27 cellular contexts compared by ENCODE assay signal in the genomic region with DNA sequence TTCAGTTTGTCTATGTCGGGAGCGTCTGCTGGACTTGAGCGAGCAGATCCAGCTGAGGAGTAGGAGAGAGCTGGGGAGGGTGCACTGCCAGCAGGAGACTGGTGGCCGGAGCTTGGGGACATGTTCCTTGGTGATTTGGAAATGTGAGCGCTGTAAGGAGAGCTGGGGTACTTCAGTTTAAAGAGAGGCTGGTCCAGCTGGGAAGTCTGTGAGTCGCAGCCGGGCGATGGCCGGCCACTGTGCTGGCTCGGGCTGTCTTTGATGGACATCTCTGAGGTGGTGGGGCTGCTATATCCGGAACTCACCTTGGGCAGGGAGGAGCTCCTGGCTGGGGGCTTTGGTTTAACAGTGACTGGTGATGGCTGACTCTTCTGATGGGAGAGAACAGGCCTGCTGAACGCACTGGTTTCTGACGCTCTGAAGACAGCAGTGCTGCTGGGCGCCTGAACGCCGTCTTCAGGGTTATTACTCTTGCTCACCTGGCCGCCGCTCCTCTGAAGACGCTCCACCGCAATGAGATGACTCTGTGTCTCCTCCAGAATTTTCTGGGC.
"Had no signal": no experiment of that assay in that cellular context is flagged by ENCODE, and none has a peak within 500 bp of the region (broad histone marks: within the 10 kb centered on the region; RNA-seq: fewer than 3 reads in every experiment).

No MANE protein-coding gene starts in this region.

- H3K27me3 Mint-ChIP-seq: activated CD4-positive, alpha-beta T cell treated with anti-CD3 and anti-CD28 coated beads, Interleukin-2, amount 10 ng/mL, durations not matched to agents 24 days and 14 days; activated CD8-positive, alpha-beta T cell treated with anti-CD3 and anti-CD28 coated beads for 36 hours; activated naive CD8-positive, alpha-beta T cell; activated T-helper 17 cell treated with anti-CD3 and anti-CD28 coated beads, Interleukin-2, amount 50 U/mL, for 72 hours; progenitor cell of endocrine pancreas; stimulated activated naive CD8-positive, alpha-beta T cell treated with anti-CD3 and anti-CD28 coated beads, Interleukin-15, Interleukin-2, amounts not matched to agents 100 ng/mL and 50 ng/mL, for 24 hours; T-helper 17 cell had no signal

- H3K36me3 ChIP-seq: neutrophil, ovary had no signal

- H3K4me1 ChIP-seq: thyroid gland, upper lobe of right lung had no signal

- H3K4me1 Mint-ChIP-seq: activated T-helper 17 cell treated with anti-CD3 and anti-CD28 coated beads, Interleukin-2, amount 50 U/mL, for 72 hours; stimulated activated effector memory CD8-positive, alpha-beta T cell treated with anti-CD3 and anti-CD28 coated beads, Interleukin-12 subunit alpha, Interleukin-12 subunit beta, amount 100 ng/mL, for 72 hours had no signal

- H3K27me3 ChIP-seq: heart right ventricle, neutrophil, ovary, thyroid gland, upper lobe of right lung had no signal

- H3K4me3 Mint-ChIP-seq: activated CD4-positive, alpha-beta T cell treated with anti-CD3 and anti-CD28 coated beads, Interleukin-2, amount 10 ng/mL, durations not matched to agents 24 days and 14 days; activated CD8-positive, alpha-beta T cell treated with anti-CD3 and anti-CD28 coated beads for 36 hours; activated naive CD8-positive, alpha-beta T cell; activated T-cell treated with anti-CD3 and anti-CD28 coated beads, Interleukin-2, amount 50 U/mL, for 4 hours; activated T-helper 17 cell treated with anti-CD3 and anti-CD28 coated beads, Interleukin-2, amount 50 U/mL, for 72 hours; natural killer cell; stimulated activated effector memory CD8-positive, alpha-beta T cell treated with anti-CD3 and anti-CD28 coated beads, Interleukin-12 subunit alpha, Interleukin-12 subunit beta, amount 100 ng/mL, for 72 hours; stimulated activated naive CD8-positive, alpha-beta T cell treated with anti-CD3 and anti-CD28 coated beads, Interleukin-15, Interleukin-2, amounts not matched to agents 100 ng/mL and 50 ng/mL, for 24 hours; T-helper 17 cell had no signal

- FAIRE-seq: colon had no signal

- H3K4me3 ChIP-seq: heart right ventricle, ovary, skin epidermis, thyroid gland, upper lobe of right lung had no signal

- DNase-seq: activated CD4-positive, alpha-beta T cell treated with anti-CD3 and anti-CD28 coated beads, Interleukin-2, amount 10 ng/mL, durations not matched to agents 24 days and 14 days; activated CD8-positive, alpha-beta T cell treated with anti-CD3 and anti-CD28 coated beads for 36 hours; activated naive CD4-positive, alpha-beta T cell treated with Interleukin-2 at 50 U/mL for 16 hours; activated T-cell treated with anti-CD3 and anti-CD28 coated beads, Interleukin-2, amount 50 U/mL, for 4 hours; anterior cingulate cortex; effector memory CD4-positive, alpha-beta T cell; foreskin fibroblast; heart right ventricle; mesenchymal stem cell; natural killer cell; stimulated activated CD4-positive, alpha-beta T cell treated with anti-CD3 and anti-CD28 coated beads, Interleukin-12 subunit alpha, Interleukin-12 subunit beta, amount 100 ng/mL, for 4 hours; stimulated activated CD4-positive, alpha-beta T cell treated with anti-CD3 and anti-CD28 coated beads, Interleukin-4, amount 100 ng/mL, for 1 hour; substantia nigra; T-helper 17 cell; T1000; thyroid gland; upper lobe of right lung; WERI-Rb-1 had no signal

- H3K27ac ChIP-seq: heart right ventricle, neutrophil, ovary, skin epidermis, thyroid gland, upper lobe of right lung, WERI-Rb-1 had no signal

- H3K9me3 Mint-ChIP-seq: activated CD4-positive, alpha-beta T cell treated with anti-CD3 and anti-CD28 coated beads, Interleukin-2, amount 10 ng/mL, durations not matched to agents 24 days and 14 days; activated CD8-positive, alpha-beta T cell treated with anti-CD3 and anti-CD28 coated beads for 36 hours; activated T-cell treated with anti-CD3 and anti-CD28 coated beads, Interleukin-2, amount 50 U/mL, for 4 hours; activated T-helper 17 cell treated with anti-CD3 and anti-CD28 coated beads, Interleukin-2, amount 50 U/mL, for 72 hours; natural killer cell; stimulated activated effector memory CD8-positive, alpha-beta T cell treated with anti-CD3 and anti-CD28 coated beads, Interleukin-12 subunit alpha, Interleukin-12 subunit beta, amount 100 ng/mL, for 72 hours; stimulated activated naive CD8-positive, alpha-beta T cell treated with anti-CD3 and anti-CD28 coated beads, Interleukin-15, Interleukin-2, amounts not matched to agents 100 ng/mL and 50 ng/mL, for 24 hours had no signal

- H3K9me3 ChIP-seq: heart right ventricle, neutrophil, ovary, thyroid gland, upper lobe of right lung had no signal

- H3K27ac Mint-ChIP-seq: activated CD4-positive, alpha-beta T cell treated with anti-CD3 and anti-CD28 coated beads, Interleukin-2, amount 10 ng/mL, durations not matched to agents 24 days and 14 days; activated CD8-positive, alpha-beta T cell treated with anti-CD3 and anti-CD28 coated beads for 36 hours; activated naive CD8-positive, alpha-beta T cell; activated T-helper 17 cell treated with anti-CD3 and anti-CD28 coated beads, Interleukin-2, amount 50 U/mL, for 72 hours; natural killer cell; progenitor cell of endocrine pancreas; stimulated activated effector memory CD8-positive, alpha-beta T cell treated with anti-CD3 and anti-CD28 coated beads, Interleukin-12 subunit alpha, Interleukin-12 subunit beta, amount 100 ng/mL, for 72 hours; stimulated activated naive CD8-positive, alpha-beta T cell treated with anti-CD3 and anti-CD28 coated beads, Interleukin-15, Interleukin-2, amounts not matched to agents 100 ng/mL and 50 ng/mL, for 24 hours; T-helper 17 cell had no signal

- H3K36me3 Mint-ChIP-seq: natural killer cell; stimulated activated effector memory CD8-positive, alpha-beta T cell treated with anti-CD3 and anti-CD28 coated beads, Interleukin-12 subunit alpha, Interleukin-12 subunit beta, amount 100 ng/mL, for 72 hours had no signal
